ENCODE assay signal across 14 cellular contexts in the genomic region with DNA sequence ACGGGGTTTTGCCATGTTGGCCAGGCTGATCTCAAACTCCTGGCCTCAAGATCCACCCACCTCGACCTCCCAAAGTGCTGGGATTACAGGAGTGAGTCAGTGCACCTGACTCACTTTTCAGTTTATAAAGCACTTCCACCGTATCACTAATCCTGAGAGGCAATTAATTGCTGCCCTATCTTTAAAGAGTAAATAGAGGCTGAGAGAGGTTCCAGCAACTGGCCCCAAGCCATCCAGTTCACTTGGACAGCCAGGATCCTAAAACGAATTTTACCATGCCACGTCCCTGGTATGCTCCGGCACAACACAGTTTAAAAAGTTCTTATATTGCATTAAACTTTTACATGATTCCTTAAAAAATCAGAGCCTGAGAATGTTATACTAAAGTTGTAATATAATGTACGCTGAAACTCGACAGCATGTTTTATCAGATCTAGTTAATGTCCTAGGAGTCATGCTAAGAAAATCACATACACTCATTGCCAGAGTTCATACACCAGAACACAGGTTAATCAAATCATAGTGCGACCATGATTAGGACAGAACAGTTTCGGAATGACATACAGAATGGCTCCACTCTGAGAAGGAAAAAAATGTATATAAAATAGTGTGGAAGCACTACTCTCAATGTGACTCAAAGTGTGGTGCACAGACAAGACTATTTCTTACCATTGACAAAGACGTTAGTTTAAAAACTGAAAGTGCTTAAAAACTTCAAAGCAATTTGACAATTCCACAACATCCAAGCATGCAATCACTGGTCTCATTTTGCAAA.
DNase-seq lines count a peak whose midpoint lies in the region; ATAC-seq, FAIRE-seq and TF ChIP-seq lines count a peak whose summit lies in the region.
"Had no signal": no experiment of that assay in that cellular context is flagged by ENCODE, and none has a peak within 500 bp of the region (broad histone marks: within the 10 kb centered on the region; RNA-seq: fewer than 3 reads in every experiment).

No MANE protein-coding gene starts in this region.

- POLR2A ChIA-PET in HEK293 (lab: Yijun Ruan, JAX) (no interaction called here), HepG2 (lab: Yijun Ruan, JAX) (no interaction called here)

- TF ChIP-seq POLR2A in HepG2 (IDR thresholded peaks at IDR 0.05; ENCODE audit: insufficient read depth in 1 of 2, low read depth in 2 of 2, low read length in 2 of 2): no peak

- in situ Hi-C loops in HepG2 (cut with HindIII; ENCODE audit: extremely low pct_ligation_motif_present, low pct_unique_long_range_greater_than_20kb): no loop called here

- H3K4me1 Mint-ChIP-seq in activated naive CD4-positive, alpha-beta T cell treated with anti-CD3 and anti-CD28 coated beads for 36 hours (ENCODE audit: low read depth): peaks cover 16% of the 10 kb centered on the region
- H3K4me1 Mint-ChIP-seq in stimulated activated memory B cell treated with anti-CD40 and anti-IgM and Interleukin-4, amounts not matched to agents 10 μg/mL and 1 μg/mL and 100 μg/mL, for 72 hours: no peaks in the 10 kb centered on the region

- H3K27me3 Mint-ChIP-seq in activated naive CD4-positive, alpha-beta T cell treated with anti-CD3 and anti-CD28 coated beads for 36 hours (ENCODE audit: low read depth): no peaks in the 10 kb centered on the region
- H3K27me3 Mint-ChIP-seq in stimulated activated memory B cell treated with anti-CD40 and anti-IgM and Interleukin-4, amounts not matched to agents 10 μg/mL and 1 μg/mL and 100 μg/mL, for 72 hours: no peaks in the 10 kb centered on the region
- H3K27me3 Mint-ChIP-seq: activated naive CD8-positive, alpha-beta T cell had no signal

- WGBS in HepG2 (ENCODE audit: low lambda C conversion rate): 86% methylated on average over 11 of the region's 11 CpGs

- DNase-seq in activated naive CD4-positive, alpha-beta T cell treated with anti-CD3 and anti-CD28 coated beads for 36 hours: peak; percentile 9
- DNase-seq in activated naive CD4-positive, alpha-beta T cell treated with Interleukin-2 at 50 U/mL for 16 hours: no peak
- DNase-seq in M059J (ENCODE audit: low read depth): peak; percentile 49
- no peak for DNase-seq in EL
- DNase-seq in HepG2 (ENCODE audit: low spot score): no peak
- DNase-seq: activated CD4-positive, alpha-beta T cell treated with anti-CD3 and anti-CD28 coated beads for 1 hour; HCEC 1CT; NCI-H1105; NCI-H69 had no signal

- H3K36me3 ChIP-seq in HEK293 (ENCODE audit: control insufficient read depth in 2 of 2, insufficient read depth in 1 of 2, low read length in 2 of 2) (no peaks in the 10 kb centered on the region), HepG2 (replicated peaks in 1 of 2; ENCODE audit: control insufficient read depth in 1 of 2, insufficient read depth in 2 of 2, low read length in 2 of 2) (no peaks in the 10 kb centered on the region)

- no TSS peak for BruUV-seq in HepG2 (replicated peaks; lab: Mats Ljungman, UMichigan)

- H3K9ac ChIP-seq in HepG2 (ENCODE audit: insufficient read depth, low read depth, low read length): no peak overlapping the region

- H3K79me2 ChIP-seq in HepG2 (ENCODE audit: insufficient read depth, low read length): no peaks in the 10 kb centered on the region

- H3K36me3 Mint-ChIP-seq in activated naive CD4-positive, alpha-beta T cell treated with anti-CD3 and anti-CD28 coated beads for 36 hours (ENCODE audit: low read depth): peaks cover 32% of the 10 kb centered on the region
- H3K36me3 Mint-ChIP-seq in stimulated activated memory B cell treated with anti-CD40 and anti-IgM and Interleukin-4, amounts not matched to agents 10 μg/mL and 1 μg/mL and 100 μg/mL, for 72 hours: peaks cover 60% of the 10 kb centered on the region

- peak; percentile 53 for ATAC-seq in stimulated activated memory B cell treated with anti-CD40 and anti-IgM and Interleukin-4, amounts not matched to agents 10 μg/mL and 1 μg/mL and 100 μg/mL, for 72 hours
- no peak for ATAC-seq in HepG2
- ATAC-seq in HG03196 (IDR thresholded peaks at IDR 0.05; ENCODE audit: unreplicated experiment): no peak

- no peak for FAIRE-seq in HepG2 (lab: Jason Lieb, UNC)

- TF ChIP-seq EP300 in HepG2 (IDR thresholded peaks at IDR 0.05; ENCODE audit: low read depth in 2 of 2, low read length in 2 of 2) (no peak), HepG2 (CRISPR knock-in tag; IDR thresholded peaks at IDR 0.05; ENCODE audit: borderline replicate concordance) (no peak)

- H3K9me3 Mint-ChIP-seq in activated naive CD4-positive, alpha-beta T cell treated with anti-CD3 and anti-CD28 coated beads for 36 hours: peaks cover 6% of the 10 kb centered on the region
- H3K9me3 Mint-ChIP-seq in stimulated activated memory B cell treated with anti-CD40 and anti-IgM and Interleukin-4, amounts not matched to agents 10 μg/mL and 1 μg/mL and 100 μg/mL, for 72 hours: peaks cover 15% of the 10 kb centered on the region

- H3K4me3 ChIP-seq in HEK293 (ENCODE audit: low read depth, low read length): no peak overlapping the region
- H3K4me3 ChIP-seq in HepG2 (replicated peaks in 1 of 3; ENCODE audit: insufficient read depth in 1 of 3, low read depth in 2 of 3, low read length in 3 of 3): no peak overlapping the region
- H3K4me3 ChIP-seq: SK-N-MC had no signal

- H3K4me3 Mint-ChIP-seq in activated naive CD4-positive, alpha-beta T cell treated with anti-CD3 and anti-CD28 coated beads for 36 hours: no peak overlapping the region
- no peak overlapping the region for H3K4me3 Mint-ChIP-seq in stimulated activated memory B cell treated with anti-CD40 and anti-IgM and Interleukin-4, amounts not matched to agents 10 μg/mL and 1 μg/mL and 100 μg/mL, for 72 hours
- H3K4me3 Mint-ChIP-seq: activated naive CD8-positive, alpha-beta T cell had no signal

- no peak for TF ChIP-seq RAD21 in HepG2 (CRISPR knock-in tag; IDR thresholded peaks at IDR 0.05)

- no peak overlapping the region for H3K27ac ChIP-seq in HEK293 (ENCODE audit: extremely low read depth, low read depth, low read length)
- H3K27ac ChIP-seq in HepG2 (ENCODE audit: extremely low read length, insufficient read depth, low read length): no peak overlapping the region
- H3K27ac ChIP-seq: SK-N-MC had no signal

- H3K27me3 ChIP-seq in HepG2 (ENCODE audit: control insufficient read depth in 1 of 2, insufficient read depth in 2 of 2, low read length in 2 of 2): no peaks in the 10 kb centered on the region

- CTCF ChIA-PET in activated naive CD4-positive, alpha-beta T cell treated with anti-CD3 and anti-CD28 coated beads for 36 hours (lab: Charles Lee): no interaction called here
- CTCF ChIA-PET in HEK293 (lab: Yijun Ruan, JAX) (no interaction called here), HepG2 (lab: Yijun Ruan, JAX; ENCODE audit: low intra/inter-chr PET ratio, low total read pairs) (no interaction called here)

- intact Hi-C loops in activated naive CD4-positive, alpha-beta T cell treated with anti-CD3 and anti-CD28 coated beads for 36 hours (cut with micrococcal nuclease): loop anchor here (1.0 kb wide), 4 partner anchors 177 to 1499 kb away; no protein-coding TSS in a partner anchor
- intact Hi-C loops in HepG2 (cut with micrococcal nuclease; ENCODE audit: unreplicated experiment): no loop called here

- no peak overlapping the region for H2AFZ ChIP-seq in HepG2 (ENCODE audit: low read length)

- H3K9me3 ChIP-seq in HEK293 (ENCODE audit: control insufficient read depth, insufficient read depth, low read depth, low read length): no peaks in the 10 kb centered on the region
- no peaks in the 10 kb centered on the region for H3K9me3 ChIP-seq in HepG2 (ENCODE audit: low read length)

- no peaks in the 10 kb centered on the region for H3K4me1 ChIP-seq in HEK293 (ENCODE audit: control insufficient read depth, insufficient read depth, low read length)
- no peaks in the 10 kb centered on the region for H3K4me1 ChIP-seq in HepG2 (ENCODE audit: insufficient read depth, low read length)

- TF ChIP-seq CTCF in HEK293 (tag by site-specific recombination; IDR thresholded peaks at IDR 0.05) (no peak), HepG2 (CRISPR knock-in tag; IDR thresholded peaks at IDR 0.05) (no peak)

- H3K27ac Mint-ChIP-seq in activated naive CD4-positive, alpha-beta T cell treated with anti-CD3 and anti-CD28 coated beads for 36 hours: no peak overlapping the region
- H3K27ac Mint-ChIP-seq in stimulated activated memory B cell treated with anti-CD40 and anti-IgM and Interleukin-4, amounts not matched to agents 10 μg/mL and 1 μg/mL and 100 μg/mL, for 72 hours: no peak overlapping the region
- H3K27ac Mint-ChIP-seq: activated naive CD8-positive, alpha-beta T cell had no signal

- no peak overlapping the region for H3K4me2 ChIP-seq in HepG2 (ENCODE audit: low read depth, low read length)

- H4K20me1 ChIP-seq in HepG2 (ENCODE audit: insufficient read depth, low read length): no peaks in the 10 kb centered on the region

TF ChIP-seq in HEK293, 187 proteins besides CTCF, POLR2A, EP300 and RAD21:
- no peak for TF ChIP-seq ZNF701 (tag by site-specific recombination; IDR thresholded peaks at IDR 0.05)
- peak; percentile 65 for TF ChIP-seq GLIS1 (tag by site-specific recombination; IDR thresholded peaks at IDR 0.05)
TF ChIP-seq in HEK293: peak in this region for 1.

TF ChIP-seq in HepG2, 621 proteins besides CTCF, POLR2A, EP300 and RAD21 (continues in another document):
- no peak for TF ChIP-seq PCBP1 (IDR thresholded peaks at IDR 0.05; ENCODE audit: borderline replicate concordance, low read depth, low read length)

Comparison
In these comparisons a context has a peak if more than half of its experiments do, and no peak if none do; other contexts are left out.
1. DNase-seq: peak in activated naive CD4-positive, alpha-beta T cell treated with anti-CD3 and anti-CD28 coated beads for 36 hours (single experiment) and M059J (single experiment); none in activated naive CD4-positive, alpha-beta T cell treated with Interleukin-2 at 50 U/mL for 16 hours (single experiment), EL (single experiment) and HepG2 (single experiment).